30 cellular contexts compared by ENCODE assay signal in genomic region chr7:157653827-157654207, GRCh38.
"Had no signal": no experiment of that assay in that cellular context is flagged by ENCODE, and none has a peak within 500 bp of the region (broad histone marks: within the 10 kb centered on the region; RNA-seq: fewer than 3 reads in every experiment).

No MANE protein-coding gene starts in this region.

- H3K4me2 ChIP-seq: neural progenitor cell, smooth muscle cell had no signal

- H3K27ac ChIP-seq: neural progenitor cell, neutrophil, ovary, parathyroid adenoma, psoas muscle, skin epidermis, spleen, suprapubic skin, testis, tibial artery, transverse colon, upper lobe of right lung, uterus had no signal

- DNase-seq: naive thymus-derived CD4-positive, alpha-beta T cell; nucleus accumbens; ovary; psoas muscle; right cardiac atrium; stimulated activated CD4-positive, alpha-beta T cell treated with anti-CD3 and anti-CD28 coated beads, Interleukin-12 subunit alpha, Interleukin-12 subunit beta, amount 100 ng/mL, for 4 hours; stimulated activated CD4-positive, alpha-beta T cell treated with anti-CD3 and anti-CD28 coated beads, Interleukin-1b, Interleukin-23, amount 100 ng/mL, for 48 hours; stimulated activated CD4-positive, alpha-beta T cell treated with anti-CD3 and anti-CD28 coated beads, Interleukin-4, amount 100 ng/mL, for 1 hour; stimulated activated CD4-positive, alpha-beta T cell treated with anti-CD3 and anti-CD28 coated beads, Interleukin-4, amount 100 ng/mL, for 4 hours; stimulated activated CD8-positive, alpha-beta memory T cell treated with anti-CD3 and anti-CD28 coated beads, Interleukin-4, amount 100 ng/mL, for 48 hours; stimulated activated naive CD4-positive, alpha-beta T cell; substantia nigra; testis; transverse colon; uterus had no signal

- H3K27ac Mint-ChIP-seq: nephron; neural progenitor cell; progenitor cell of endocrine pancreas; stimulated activated memory B cell treated with anti-CD40 and anti-IgM and Interleukin-4, amounts not matched to agents 10 μg/mL and 1 μg/mL and 100 μg/mL, for 72 hours; stimulated activated naive CD8-positive, alpha-beta T cell treated with anti-CD3 and anti-CD28 coated beads, Interleukin-15, Interleukin-2, amounts not matched to agents 100 ng/mL and 50 ng/mL, for 24 hours; type B pancreatic cell had no signal

- H3K4me1 Mint-ChIP-seq: nephron; stimulated activated memory B cell treated with anti-CD40 and anti-IgM and Interleukin-4, amounts not matched to agents 10 μg/mL and 1 μg/mL and 100 μg/mL, for 72 hours had no signal

- H3K36me3 Mint-ChIP-seq: naive thymus-derived CD4-positive, alpha-beta T cell; stimulated activated memory B cell treated with anti-CD40 and anti-IgM and Interleukin-4, amounts not matched to agents 10 μg/mL and 1 μg/mL and 100 μg/mL, for 72 hours; type B pancreatic cell had no signal

- H3K27me3 ChIP-seq: neural progenitor cell, neutrophil, ovary, testis, transverse colon, uterus had no signal

- H3K9me3 Mint-ChIP-seq: naive thymus-derived CD4-positive, alpha-beta T cell; nephron; stimulated activated naive CD8-positive, alpha-beta T cell treated with anti-CD3 and anti-CD28 coated beads, Interleukin-15, Interleukin-2, amounts not matched to agents 100 ng/mL and 50 ng/mL, for 24 hours; type B pancreatic cell had no signal

- H3K27me3 Mint-ChIP-seq: naive thymus-derived CD4-positive, alpha-beta T cell; stimulated activated memory B cell treated with anti-CD40 and anti-IgM and Interleukin-4, amounts not matched to agents 10 μg/mL and 1 μg/mL and 100 μg/mL, for 72 hours; stimulated activated naive CD8-positive, alpha-beta T cell treated with anti-CD3 and anti-CD28 coated beads, Interleukin-15, Interleukin-2, amounts not matched to agents 100 ng/mL and 50 ng/mL, for 24 hours; type B pancreatic cell had no signal

- H3K79me2 ChIP-seq: parathyroid adenoma had no signal

- ATAC-seq: naive thymus-derived CD4-positive, alpha-beta T cell; psoas muscle; right cardiac atrium; sciatic nerve had no signal

- H3K4me3 Mint-ChIP-seq: naive thymus-derived CD4-positive, alpha-beta T cell; nephron; neural progenitor cell; stimulated activated memory B cell treated with anti-CD40 and anti-IgM and Interleukin-4, amounts not matched to agents 10 μg/mL and 1 μg/mL and 100 μg/mL, for 72 hours; stimulated activated naive CD8-positive, alpha-beta T cell treated with anti-CD3 and anti-CD28 coated beads, Interleukin-15, Interleukin-2, amounts not matched to agents 100 ng/mL and 50 ng/mL, for 24 hours; type B pancreatic cell had no signal

- H3K9ac ChIP-seq: neural progenitor cell, parathyroid adenoma had no signal

- H3K4me1 ChIP-seq: neural progenitor cell, parathyroid adenoma, psoas muscle, suprapubic skin, testis, tibial artery, transverse colon, upper lobe of right lung, uterus had no signal

- H3K36me3 ChIP-seq: neural progenitor cell, neutrophil, ovary, spleen, suprapubic skin, tibial artery, transverse colon, upper lobe of right lung, uterus had no signal

- H2AFZ ChIP-seq: neural progenitor cell, parathyroid adenoma had no signal

- H3K9me3 ChIP-seq: neutrophil, ovary, psoas muscle, spleen, suprapubic skin, testis, transverse colon, upper lobe of right lung, uterus had no signal

- H3K4me3 ChIP-seq: neural progenitor cell, ovary, psoas muscle, skin epidermis, smooth muscle cell, spleen, suprapubic skin, testis, tibial artery, transverse colon, upper lobe of right lung, uterus had no signal
